ENCODE assay signal across 11 cellular contexts in genomic region chr15:43268111-43269105, GRCh38. TPM values are rescaled to one million over a fixed set of nuclear protein-coding genes. Genes with fewer than 3 reads are reported as not detected.
A peak's percentile ranks its signal among the peaks of the same experiment; 100 is the strongest.
DNase-seq lines count a peak whose midpoint lies in the region; ATAC-seq and TF ChIP-seq lines count a peak whose summit lies in the region.
"Had no signal": no experiment of that assay in that cellular context is flagged by ENCODE, and none has a peak within 500 bp of the region (broad histone marks: within the 10 kb centered on the region; RNA-seq: fewer than 3 reads in every experiment).

No MANE protein-coding gene starts in this region.

- H3K4me3 ChIP-seq in AG09309 (ENCODE audit: control insufficient read depth, low read depth, low read length) (no peak overlapping the region), trophoblast cell (ENCODE audit: low read depth, low read length) (no peak overlapping the region), thyroid gland (replicated peaks in 1 of 3) (no peak overlapping the region)

- no peak overlapping the region for H3K23ac ChIP-seq in trophoblast cell (ENCODE audit: low read length)

- TF ChIP-seq CTCF in AG09309 (IDR thresholded peaks at IDR 0.05; ENCODE audit: control insufficient read depth, insufficient read depth, low read depth, low read length, missing control alignments) (peak; percentile 59), GM12872 (IDR thresholded peaks at IDR 0.05; ENCODE audit: insufficient read depth, low read depth, low read length) (peak; percentile 47; the same call in 2 of the 3 replicates), thyroid gland (IDR thresholded peaks at IDR 0.05) (no peak)

- H3K9ac ChIP-seq in trophoblast cell (ENCODE audit: low read length), result no peak overlapping the region

- H3K4me2 ChIP-seq in trophoblast cell (ENCODE audit: low read length), result no peak overlapping the region

- H3K36me3 ChIP-seq in trophoblast cell (ENCODE audit: control insufficient read depth in 1 of 2, insufficient read depth in 2 of 2, low read length in 2 of 2) (no peaks in the 10 kb centered on the region), thyroid gland (no peaks in the 10 kb centered on the region)

- no peak for TF ChIP-seq POLR2A in thyroid gland (IDR thresholded peaks at IDR 0.05)

- H3K27me3 ChIP-seq in trophoblast cell (ENCODE audit: insufficient read depth, low read length) (no peaks in the 10 kb centered on the region), thyroid gland (no peaks in the 10 kb centered on the region)

- peaks cover 2% of the 10 kb centered on the region for H3K79me2 ChIP-seq in trophoblast cell (ENCODE audit: control insufficient read depth, insufficient read depth, low read length, poor library complexity)

- no peak overlapping the region for H4K8ac ChIP-seq in trophoblast cell (ENCODE audit: low read depth, low read length)

- H2AK5ac ChIP-seq in trophoblast cell (ENCODE audit: low read length), result no peak overlapping the region

- H3K9me3 ChIP-seq in trophoblast cell (ENCODE audit: insufficient read depth, low read depth, low read length) (peaks cover 2% of the 10 kb centered on the region), thyroid gland (no peaks in the 10 kb centered on the region)

- DNase-seq in AG09309 (ENCODE audit: low read depth) (no peak), SK-N-DZ (ENCODE audit: low spot score) (peak; percentile 22), glomerular visceral epithelial cell (ENCODE audit: extremely low spot score) (peak; percentile 31), trophoblast cell (no peak), thyroid gland (no peak), GM19240 (ENCODE audit: insufficient read length, low spot score) (no peak)
- DNase-seq: NCI-H510A, retina had no signal

- H2BK120ac ChIP-seq in trophoblast cell (ENCODE audit: insufficient read depth, low read length, poor library complexity), result no peak overlapping the region

- H3K4me1 ChIP-seq in trophoblast cell (ENCODE audit: control insufficient read depth in 1 of 2, insufficient read depth in 2 of 2, low read length in 2 of 2), result no peaks in the 10 kb centered on the region
- H3K4me1 ChIP-seq in thyroid gland, result no peaks in the 10 kb centered on the region

- no peak overlapping the region for H4K91ac ChIP-seq in trophoblast cell (ENCODE audit: low read depth, low read length)

- intact Hi-C loops in thyroid gland (cut with DNase I), result no loop called here

- no peak overlapping the region for H4K12ac ChIP-seq in trophoblast cell (ENCODE audit: low read depth, low read length)

- H3K14ac ChIP-seq in trophoblast cell (ENCODE audit: low read length), result no peak overlapping the region

- H3K18ac ChIP-seq in trophoblast cell (ENCODE audit: low read length), result no peak overlapping the region

- no peak overlapping the region for H2BK12ac ChIP-seq in trophoblast cell (ENCODE audit: low read length)

- WGBS in trophoblast cell (ENCODE audit: extremely low coverage, insufficient coverage, insufficient read length), result no CpG with 5 or more reads among the region's 11 CpGs
- WGBS in thyroid gland, 2 donors, result 46 to 54% methylated on average over 11 of the region's 11 CpGs

- H3K27ac ChIP-seq in trophoblast cell (ENCODE audit: low read depth, low read length) (no peak overlapping the region), thyroid gland (no peak overlapping the region)

- no peak overlapping the region for H3K4ac ChIP-seq in trophoblast cell (ENCODE audit: low read depth, low read length)

- H2AFZ ChIP-seq in trophoblast cell (ENCODE audit: insufficient read depth, low read length, poor library complexity), result no peak overlapping the region

- H2BK5ac ChIP-seq in trophoblast cell (ENCODE audit: low read depth, low read length, poor library complexity), result no peak overlapping the region

- ATAC-seq in HG03442 (IDR thresholded peaks at IDR 0.05; ENCODE audit: unreplicated experiment), result no peak

- no peaks in the 10 kb centered on the region for H3K79me1 ChIP-seq in trophoblast cell (ENCODE audit: low read length)

RNA-seq across cellular contexts. Expression of gene TGM5, which starts 1.7 kb away (rescaled TPM):
- not detected in 2 replicates for polyA plus RNA-seq in SK-N-DZ (2014; cell fraction: cytosol; rRNA removed)
- not detected in 2 replicates for polyA plus RNA-seq in SK-N-DZ (2014; cell fraction: nucleus; rRNA removed)
- 0.10 and 0.11 TPM in 2 replicates for polyA plus RNA-seq in trophoblast cell (2013)
- total RNA-seq in thyroid gland, result not detected
- total RNA-seq: temporal lobe had no signal

RNA-seq across cellular contexts. Expression of gene TGM7, which starts 33.6 kb away (rescaled TPM):
- polyA plus RNA-seq in SK-N-DZ (2014; cell fraction: cytosol; rRNA removed), result not detected in 2 replicates
- polyA plus RNA-seq in SK-N-DZ (2014; cell fraction: nucleus; rRNA removed), result not detected in 2 replicates
- not detected in 2 replicates for polyA plus RNA-seq in trophoblast cell (2013)
- total RNA-seq in thyroid gland, result not detected
- total RNA-seq: temporal lobe had no signal

RNA-seq across cellular contexts. Expression of gene EPB42, which starts 47.6 kb away (rescaled TPM):
- polyA plus RNA-seq in SK-N-DZ (2014; cell fraction: cytosol; rRNA removed), result not detected in 2 replicates
- polyA plus RNA-seq in SK-N-DZ (2014; cell fraction: nucleus; rRNA removed), result not detected in 2 replicates
- not detected in 2 replicates for polyA plus RNA-seq in trophoblast cell (2013)
- total RNA-seq in thyroid gland, result not detected

Comparison
In these comparisons a context has a peak if more than half of its experiments do, and no peak if none do; other contexts are left out.
1. DNase-seq: peak in SK-N-DZ (single experiment) and glomerular visceral epithelial cell (single experiment); none in AG09309 (single experiment), trophoblast cell (0 of 2), thyroid gland (0 of 2) and GM19240 (single experiment).
2. CTCF ChIP-seq: peak in AG09309 (single experiment) and GM12872 (single experiment); none in thyroid gland (0 of 6).